ENCODE assay signal across 11 cellular contexts in the genomic region with DNA sequence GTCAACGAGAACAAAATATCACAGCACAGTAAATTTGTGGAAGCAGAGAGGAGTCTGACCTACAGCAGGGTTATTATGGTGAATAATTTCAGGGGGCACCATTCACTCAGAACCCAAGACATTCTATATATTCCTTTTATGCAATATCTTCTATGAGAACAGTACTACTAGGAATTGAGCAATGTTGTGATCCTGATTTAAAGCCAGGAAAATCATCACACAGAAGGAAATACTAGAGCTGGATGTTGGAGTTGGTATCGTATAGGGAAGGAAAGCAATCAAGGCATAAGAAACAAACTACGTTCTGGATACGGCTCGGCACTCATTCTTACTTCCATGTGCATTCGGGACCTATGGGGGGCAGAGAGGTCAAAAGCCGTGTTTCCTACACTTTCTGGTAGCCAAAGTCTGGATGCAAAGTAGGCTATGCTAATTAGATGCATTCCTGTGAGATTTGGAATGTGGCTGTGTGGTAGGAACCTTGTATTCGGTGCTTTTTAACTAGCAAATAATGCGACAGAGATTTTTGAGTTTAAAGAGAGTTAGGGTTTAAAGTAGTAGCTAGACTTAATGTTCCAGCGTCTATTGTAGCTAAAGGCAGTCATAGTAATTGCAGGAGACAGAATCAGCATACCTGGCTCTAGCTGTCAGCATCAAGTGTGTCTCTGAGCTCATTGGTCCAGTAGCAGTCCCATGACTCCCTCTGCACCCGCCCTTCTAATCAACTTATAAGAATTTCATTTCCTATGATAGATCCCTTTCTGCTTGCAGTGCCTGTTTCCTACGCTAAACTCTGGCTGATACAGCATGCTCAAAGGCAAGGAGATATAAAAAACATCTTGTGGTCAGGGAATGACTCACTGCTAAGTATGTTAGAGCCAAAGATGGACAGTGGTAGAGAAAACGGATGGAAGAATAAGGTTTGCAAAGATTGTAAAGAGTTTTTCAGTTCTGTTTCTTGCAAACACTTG. TPM values are rescaled to one million over a fixed set of nuclear protein-coding genes. Genes with fewer than 3 reads are reported as not detected.
A peak's percentile ranks its signal among the peaks of the same experiment; 100 is the strongest.
DNase-seq lines count a peak whose midpoint lies in the region; ATAC-seq and TF ChIP-seq lines count a peak whose summit lies in the region.
"Had no signal": no experiment of that assay in that cellular context is flagged by ENCODE, and none has a peak within 500 bp of the region (broad histone marks: within the 10 kb centered on the region; RNA-seq: fewer than 3 reads in every experiment).

No MANE protein-coding gene starts in this region.

- BruUV-seq in mammary epithelial cell (replicated peaks; lab: Mats Ljungman, UMichigan): no TSS peak

- in situ Hi-C loops in mammary epithelial cell (cut with MboI; ENCODE audit: low sequenced_read_pairs in 2 of 2): no loop called here

- H3K9me3 ChIP-seq in mammary epithelial cell (replicated peaks; ENCODE audit: insufficient read depth, low read length): no peaks in the 10 kb centered on the region
- no peaks in the 10 kb centered on the region for H3K9me3 ChIP-seq in spleen

- peak overlapping the region; percentile 3 for H3K4me2 ChIP-seq in mammary epithelial cell (ENCODE audit: insufficient read depth, low read depth, low read length)

- H3K79me2 ChIP-seq in mammary epithelial cell (ENCODE audit: insufficient read depth, low read length): no peaks in the 10 kb centered on the region

- ATAC-seq in GM18858 (IDR thresholded peaks at IDR 0.05; ENCODE audit: unreplicated experiment) (peak; percentile 72), omental fat pad (ENCODE audit: low FRiP score) (peak; percentile 88), HG03159 (IDR thresholded peaks at IDR 0.05; ENCODE audit: unreplicated experiment) (no peak), HG02981 (IDR thresholded peaks at IDR 0.05; ENCODE audit: unreplicated experiment) (no peak)

- H3K27ac ChIP-seq in mammary epithelial cell (ENCODE audit: insufficient read depth, low read depth, low read length) (no peak overlapping the region), spleen (no peak overlapping the region)

- no peak overlapping the region for H2AFZ ChIP-seq in mammary epithelial cell (ENCODE audit: low read depth, low read length)

- no peak for TF ChIP-seq POLR2A in spleen (IDR thresholded peaks at IDR 0.05)

- peak; percentile 89 for DNase-seq in M059J (ENCODE audit: low read depth)
- DNase-seq in mammary epithelial cell: peak; percentile 76
- DNase-seq in omental fat pad (ENCODE audit: low spot score): no peak
- no peak for DNase-seq in spleen
- no peak for DNase-seq in GDM1 (lab: John Stamatoyannopoulos, UW)
- DNase-seq: NCI-H82; occipital lobe; stimulated activated naive CD4-positive, alpha-beta T cell had no signal

- TF ChIP-seq CTCF in mammary epithelial cell (conservative IDR thresholded peaks at IDR 0.05 in 1 of 2, IDR thresholded peaks at IDR 0.05 in 1 of 2; ENCODE audit: extremely low read depth in 1 of 2, insufficient read depth in 1 of 2, low read depth in 1 of 2, low read length in 2 of 2): no peak
- TF ChIP-seq CTCF in omental fat pad (IDR thresholded peaks at IDR 0.05): no peak
- no peak for TF ChIP-seq CTCF in spleen (IDR thresholded peaks at IDR 0.05 in 8 of 11, conservative IDR thresholded peaks at IDR 0.05 in 3 of 11)

- peaks cover 29% of the 10 kb centered on the region for H3K4me1 ChIP-seq in mammary epithelial cell (ENCODE audit: insufficient read depth, low read length)
- no peaks in the 10 kb centered on the region for H3K4me1 ChIP-seq in spleen

- CTCF ChIA-PET in mammary epithelial cell (lab: Charles Lee; ENCODE audit: low non-redundant PET): interaction anchor here (1.0 kb wide), 1 partner anchor 16 kb away, joined by 3 read pairs; no protein-coding TSS in a partner anchor

- dilution Hi-C loops in mammary epithelial cell (cut with HindIII; ENCODE audit: low sequenced_read_pairs): no loop called here

- H3K27me3 ChIP-seq in mammary epithelial cell (ENCODE audit: insufficient read depth, low read length): no peaks in the 10 kb centered on the region
- H3K27me3 ChIP-seq in spleen (replicated peaks in 1 of 7): no peaks in the 10 kb centered on the region

- H3K9ac ChIP-seq in mammary epithelial cell (ENCODE audit: insufficient read depth, low read length): no peak overlapping the region

- no peaks in the 10 kb centered on the region for H3K36me3 ChIP-seq in mammary epithelial cell (ENCODE audit: insufficient read depth, low read length)
- H3K36me3 ChIP-seq in spleen: no peaks in the 10 kb centered on the region

- H4K20me1 ChIP-seq in mammary epithelial cell (ENCODE audit: insufficient read depth, low read length): no peaks in the 10 kb centered on the region

- WGBS in mammary epithelial cell (ENCODE audit: low coverage, missing lambda C conversion rate): 76% methylated on average over 13 of the region's 13 CpGs
- WGBS in spleen, 5 donors: 76 to 91% (median 80%) methylated on average over 13 of the region's 13 CpGs

- intact Hi-C loops in mammary epithelial cell (cut with micrococcal nuclease): no loop called here
- intact Hi-C loops in spleen (cut with DNase I; ENCODE audit: low total_unique reads): no loop called here

- H3K4me3 ChIP-seq in mammary epithelial cell (replicated peaks in 1 of 3; ENCODE audit: insufficient read depth in 1 of 3, low read depth in 2 of 3, low read length in 3 of 3) (no peak overlapping the region), spleen (no peak overlapping the region)

RNA-seq across cellular contexts. Expression of a gene that starts 43.3 kb away (rescaled TPM):
- 88.7 and 162 TPM in 2 replicates for total RNA-seq in M059J (2014; rRNA removed; shearing (Covaris generic))
- total RNA-seq in mammary epithelial cell (10 to 100 TPM; 32.2 to 69.3 TPM), omental fat pad (10 to 100 TPM; 22.5 to 38.2 (median 33.1) TPM), spleen (10 to 100 TPM; 10.5 to 24.7 (median 19.2) TPM)
- polyA plus RNA-seq in mammary epithelial cell (17.6 TPM), spleen (1 to 10 TPM; 1.6 to 3.4 (median 1.9) TPM)
- 78.9 TPM for polyA minus RNA-seq in mammary epithelial cell

Comparison
In these comparisons a context has a peak if more than half of its experiments do, and no peak if none do; other contexts are left out.
1. ATAC-seq: peak in GM18858 (single experiment) and omental fat pad (single experiment); none in HG03159 (single experiment) and HG02981 (single experiment).
2. DNase-seq: peak in M059J (single experiment) and mammary epithelial cell (single experiment); none in omental fat pad (single experiment), spleen (single experiment) and GDM1 (single experiment).